Comparison of ENCODE assay signal across 1 cellular context in the genomic region with DNA sequence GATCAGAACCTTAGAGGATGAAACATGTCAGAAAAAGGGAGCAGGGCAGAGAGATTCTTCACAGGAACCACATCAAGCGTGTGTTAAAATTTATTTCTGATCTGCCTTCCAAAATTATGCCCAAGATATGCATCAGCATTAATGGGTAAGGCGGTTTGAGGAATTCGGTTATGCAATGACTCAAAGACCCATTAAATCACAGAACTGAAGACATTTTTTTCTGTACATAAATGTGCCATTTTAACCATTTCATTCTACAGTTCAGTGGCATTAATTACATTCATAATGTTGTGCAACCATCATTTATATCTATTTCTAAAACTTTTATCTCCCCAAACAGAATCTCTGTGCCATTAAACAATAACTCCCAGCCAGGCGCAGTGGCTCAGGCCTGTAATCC.
TF ChIP-seq lines count a peak whose summit lies in the region.

No MANE protein-coding gene starts in this region.

TF ChIP-seq in SK-N-SH, 30 proteins besides CTCF, POLR2A, EP300 and RAD21 (continued from another document):
- no peak for TF ChIP-seq SMC3 (IDR thresholded peaks at IDR 0.05; ENCODE audit: low read depth, low read length)
- TF ChIP-seq, protein P1, sequence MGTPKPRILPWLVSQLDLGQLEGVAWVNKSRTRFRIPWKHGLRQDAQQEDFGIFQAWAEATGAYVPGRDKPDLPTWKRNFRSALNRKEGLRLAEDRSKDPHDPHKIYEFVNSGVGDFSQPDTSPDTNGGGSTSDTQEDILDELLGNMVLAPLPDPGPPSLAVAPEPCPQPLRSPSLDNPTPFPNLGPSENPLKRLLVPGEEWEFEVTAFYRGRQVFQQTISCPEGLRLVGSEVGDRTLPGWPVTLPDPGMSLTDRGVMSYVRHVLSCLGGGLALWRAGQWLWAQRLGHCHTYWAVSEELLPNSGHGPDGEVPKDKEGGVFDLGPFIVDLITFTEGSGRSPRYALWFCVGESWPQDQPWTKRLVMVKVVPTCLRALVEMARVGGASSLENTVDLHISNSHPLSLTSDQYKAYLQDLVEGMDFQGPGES (IDR thresholded peaks at IDR 0.05; ENCODE audit: low read depth, low read length) = no peak
- TF ChIP-seq MEF2A (IDR thresholded peaks at IDR 0.05; ENCODE audit: borderline replicate concordance, low read depth) = no peak
- no peak for TF ChIP-seq FOXJ3 (CRISPR knock-in tag; IDR thresholded peaks at IDR 0.05)
- no peak for TF ChIP-seq FOXM1 (IDR thresholded peaks at IDR 0.05; ENCODE audit: low read depth)
- TF ChIP-seq JUND (IDR thresholded peaks at IDR 0.05) = peak; percentile 46; the same call in 1 of the 2 replicates
- TF ChIP-seq EZH2phosphoT487 (IDR thresholded peaks at IDR 0.05; ENCODE audit: borderline replicate concordance, low read depth) = no peak
- TF ChIP-seq MXI1 (IDR thresholded peaks at IDR 0.05; ENCODE audit: low read depth, low read length) = no peak
- TF ChIP-seq ELF1 (IDR thresholded peaks at IDR 0.05) = no peak
- TF ChIP-seq, protein P2, sequence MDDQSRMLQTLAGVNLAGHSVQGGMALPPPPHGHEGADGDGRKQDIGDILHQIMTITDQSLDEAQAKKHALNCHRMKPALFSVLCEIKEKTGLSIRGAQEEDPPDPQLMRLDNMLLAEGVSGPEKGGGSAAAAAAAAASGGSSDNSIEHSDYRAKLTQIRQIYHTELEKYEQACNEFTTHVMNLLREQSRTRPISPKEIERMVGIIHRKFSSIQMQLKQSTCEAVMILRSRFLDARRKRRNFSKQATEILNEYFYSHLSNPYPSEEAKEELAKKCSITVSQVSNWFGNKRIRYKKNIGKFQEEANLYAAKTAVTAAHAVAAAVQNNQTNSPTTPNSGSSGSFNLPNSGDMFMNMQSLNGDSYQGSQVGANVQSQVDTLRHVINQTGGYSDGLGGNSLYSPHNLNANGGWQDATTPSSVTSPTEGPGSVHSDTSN (IDR thresholded peaks at IDR 0.05) = peak; percentile 63
- TF ChIP-seq NRF1 (IDR thresholded peaks at IDR 0.05; ENCODE audit: low read depth, low read length) = no peak
- TF ChIP-seq, protein P3, sequence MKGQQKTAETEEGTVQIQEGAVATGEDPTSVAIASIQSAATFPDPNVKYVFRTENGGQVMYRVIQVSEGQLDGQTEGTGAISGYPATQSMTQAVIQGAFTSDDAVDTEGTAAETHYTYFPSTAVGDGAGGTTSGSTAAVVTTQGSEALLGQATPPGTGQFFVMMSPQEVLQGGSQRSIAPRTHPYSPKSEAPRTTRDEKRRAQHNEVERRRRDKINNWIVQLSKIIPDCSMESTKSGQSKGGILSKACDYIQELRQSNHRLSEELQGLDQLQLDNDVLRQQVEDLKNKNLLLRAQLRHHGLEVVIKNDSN (IDR thresholded peaks at IDR 0.05; ENCODE audit: borderline replicate concordance, low read depth) = no peak
- peak; percentile 31; the same call in 1 of the 2 replicates for TF ChIP-seq NFIC (IDR thresholded peaks at IDR 0.05; ENCODE audit: borderline replicate concordance)
- no peak for TF ChIP-seq SIN3A (IDR thresholded peaks at IDR 0.05; ENCODE audit: borderline replicate concordance, low read depth, low read length)
- TF ChIP-seq, protein P4, sequence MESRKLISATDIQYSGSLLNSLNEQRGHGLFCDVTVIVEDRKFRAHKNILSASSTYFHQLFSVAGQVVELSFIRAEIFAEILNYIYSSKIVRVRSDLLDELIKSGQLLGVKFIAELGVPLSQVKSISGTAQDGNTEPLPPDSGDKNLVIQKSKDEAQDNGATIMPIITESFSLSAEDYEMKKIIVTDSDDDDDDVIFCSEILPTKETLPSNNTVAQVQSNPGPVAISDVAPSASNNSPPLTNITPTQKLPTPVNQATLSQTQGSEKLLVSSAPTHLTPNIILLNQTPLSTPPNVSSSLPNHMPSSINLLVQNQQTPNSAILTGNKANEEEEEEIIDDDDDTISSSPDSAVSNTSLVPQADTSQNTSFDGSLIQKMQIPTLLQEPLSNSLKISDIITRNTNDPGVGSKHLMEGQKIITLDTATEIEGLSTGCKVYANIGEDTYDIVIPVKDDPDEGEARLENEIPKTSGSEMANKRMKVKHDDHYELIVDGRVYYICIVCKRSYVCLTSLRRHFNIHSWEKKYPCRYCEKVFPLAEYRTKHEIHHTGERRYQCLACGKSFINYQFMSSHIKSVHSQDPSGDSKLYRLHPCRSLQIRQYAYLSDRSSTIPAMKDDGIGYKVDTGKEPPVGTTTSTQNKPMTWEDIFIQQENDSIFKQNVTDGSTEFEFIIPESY (IDR thresholded peaks at IDR 0.05; ENCODE audit: borderline replicate concordance, low read depth) = no peak
- no peak for TF ChIP-seq RFX5 (IDR thresholded peaks at IDR 0.05; ENCODE audit: low read length)
- 0 out of 2 replicates have a peak, but pooled peaks have one; percentile 50 for TF ChIP-seq TEAD4 (IDR thresholded peaks at IDR 0.05; ENCODE audit: borderline replicate concordance, insufficient read depth)
- no peak for TF ChIP-seq POLR2AphosphoS5 (IDR thresholded peaks at IDR 0.05; ENCODE audit: low read depth, low read length)
